In genomic region chr3:73503781-73504180, GRCh38 we compare ENCODE assay signal across 12 cellular contexts.
A peak's percentile ranks its signal among the peaks of the same experiment; 100 is the strongest.
DNase-seq lines count a peak whose midpoint lies in the region; ATAC-seq, FAIRE-seq and TF ChIP-seq lines count a peak whose summit lies in the region.
"Had no signal": no experiment of that assay in that cellular context is flagged by ENCODE, and none has a peak within 500 bp of the region (broad histone marks: within the 10 kb centered on the region; RNA-seq: fewer than 3 reads in every experiment).

No MANE protein-coding gene starts in this region.

- H3K27ac Mint-ChIP-seq in brain, result peak overlapping the region in 4 of 5 experiments; percentile 17 to 74 (median 62)

- H3K9me3 ChIP-seq in PC-9 (ENCODE audit: insufficient read depth, low read depth), result no peaks in the 10 kb centered on the region

- peaks cover 3% of the 10 kb centered on the region for H3K36me3 Mint-ChIP-seq in brain

- peak overlapping the region in 3 of 5 experiments; percentile 26 to 53 (median 51) for H3K4me3 Mint-ChIP-seq in brain

- POLR2A ChIA-PET in PC-9 (lab: Charles Lee; ENCODE audit: unreplicated experiment), result no interaction called here

- H3K36me3 ChIP-seq in PC-9 (ENCODE audit: low read depth), result no peaks in the 10 kb centered on the region

- intact Hi-C loops in PC-9 (cut with micrococcal nuclease; ENCODE audit: unreplicated experiment), result no loop called here

- H3K27me3 Mint-ChIP-seq in brain, result no peaks in the 10 kb centered on the region

- ATAC-seq in HG02852 (IDR thresholded peaks at IDR 0.05; ENCODE audit: unreplicated experiment), result peak; percentile 64

- H3K27ac ChIP-seq in PC-9, result no peak overlapping the region

- H3K27me3 ChIP-seq in PC-9 (ENCODE audit: insufficient read depth, low read depth), result peaks cover 8% of the 10 kb centered on the region; the same call in 1 of the 2 replicates

- no peak for FAIRE-seq in urothelium cell line (lab: Jason Lieb, UNC)

- H3K4me2 ChIP-seq in PC-9, result no peak overlapping the region

- H3K4me3 ChIP-seq in skeletal muscle cell (ENCODE audit: low read depth, low read length) (peak overlapping the region; percentile 1), PC-9 (no peak overlapping the region)

- DNase-seq in NCI-H1092 (lab: John Stamatoyannopoulos, UW) (peak; percentile 3), NCI-H1092 treated with DMSO at 0.1 percent for 48 hours (lab: John Stamatoyannopoulos, UW) (no peak), skeletal muscle cell (ENCODE audit: low read depth) (no peak), urothelium cell line (ENCODE audit: low spot score) (no peak), PC-9 (no peak)
- DNase-seq in stimulated activated CD4-positive, alpha-beta T cell treated with anti-CD3 and anti-CD28 coated beads, Interleukin-4, amount 100 ng/mL, for 1 hour, result no peak
- DNase-seq: 8988T; activated effector memory CD4-positive, alpha-beta T cell treated with Interleukin-2 at 50 U/mL for 16 hours; NCI-H2227 treated with DMSO at 0.1 percent for 48 hours; T1000 had no signal

- no peaks in the 10 kb centered on the region for H4K20me1 ChIP-seq in PC-9 (ENCODE audit: insufficient read depth)

- peaks cover 83% of the 10 kb centered on the region for H3K4me1 Mint-ChIP-seq in brain

- no peaks in the 10 kb centered on the region for H3K4me1 ChIP-seq in PC-9 (replicated peaks; ENCODE audit: insufficient read depth)

- H3F3A ChIP-seq in PC-9 (ENCODE audit: insufficient read depth, low read depth), result no peaks in the 10 kb centered on the region

- H3K9me3 Mint-ChIP-seq in brain, result peaks cover 0 to 4% (median 0%) of the 10 kb centered on the region in 5 experiments

- H3K9me2 ChIP-seq in PC-9 (ENCODE audit: insufficient read depth), result no peaks in the 10 kb centered on the region

- CTCF ChIA-PET in PC-9 (lab: Charles Lee), result no interaction called here

- no peak overlapping the region for H2AFZ ChIP-seq in PC-9

- TF ChIP-seq CTCF in brain (conservative IDR thresholded peaks at IDR 0.05) (no peak), PC-9 (conservative IDR thresholded peaks at IDR 0.05) (no peak)

- no TSS peak for BruUV-seq in PC-9 (replicated peaks; lab: Mats Ljungman, UMichigan)

- no peaks in the 10 kb centered on the region for H3K79me2 ChIP-seq in PC-9 (ENCODE audit: low read depth)
